9 cellular contexts compared by ENCODE assay signal in the genomic region with DNA sequence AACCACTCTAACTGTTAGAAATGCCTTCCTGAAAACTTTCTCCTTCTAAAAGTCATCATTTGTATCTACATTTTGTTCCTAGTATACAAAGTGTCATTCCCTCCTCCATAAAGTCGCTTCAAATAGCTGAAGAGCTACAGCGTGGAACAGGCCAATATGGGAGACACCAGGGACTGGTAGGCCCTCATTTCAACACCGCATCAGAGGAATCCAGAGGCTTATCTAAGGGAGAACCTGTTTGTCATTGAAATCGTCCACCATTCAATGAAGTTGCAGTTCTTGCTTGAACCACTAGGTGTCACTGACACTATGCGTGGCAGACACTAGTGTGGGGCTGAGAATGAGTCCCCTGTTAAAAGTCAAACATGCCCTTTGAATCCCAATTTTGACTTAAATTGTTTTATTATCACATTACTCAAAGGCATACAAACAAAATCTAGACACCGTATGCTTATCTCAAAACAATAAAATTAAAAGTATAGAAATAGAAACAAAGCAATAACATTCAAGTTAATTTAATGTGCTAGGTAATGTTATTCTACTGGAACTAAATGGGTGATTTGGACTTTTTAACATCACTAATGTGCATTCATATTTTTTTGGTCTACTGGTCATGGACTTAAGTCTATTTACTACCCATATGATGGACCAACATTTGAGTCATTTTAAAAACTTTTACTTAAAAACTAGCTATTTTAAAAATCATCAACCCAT.
A peak's percentile ranks its signal among the peaks of the same experiment; 100 is the strongest.
DNase-seq lines count a peak whose midpoint lies in the region; ATAC-seq, FAIRE-seq and TF ChIP-seq lines count a peak whose summit lies in the region.
"Had no signal": no experiment of that assay in that cellular context is flagged by ENCODE, and none has a peak within 500 bp of the region (broad histone marks: within the 10 kb centered on the region; RNA-seq: fewer than 3 reads in every experiment).

No MANE protein-coding gene starts in this region.

- CTCF ChIA-PET in activated CD4-positive, alpha-beta memory T cell treated with anti-CD3 and anti-CD28 coated beads for 36 hours (lab: Charles Lee) = interaction anchor here (0.7 to 2.7 kb wide), 16 partner anchors 9 to 474 kb away, joined by 3 to 22 read pairs (median 4); no protein-coding TSS in a partner anchor

- H3K4me3 Mint-ChIP-seq in CD14-positive monocyte (no peak overlapping the region), nephron progenitor cell (no peak overlapping the region)
- no peak overlapping the region for H3K4me3 Mint-ChIP-seq in activated CD4-positive, alpha-beta memory T cell treated with anti-CD3 and anti-CD28 coated beads for 36 hours

- H3K27ac Mint-ChIP-seq in CD14-positive monocyte (peak overlapping the region in 1 of 7 donors; percentile 7), nephron progenitor cell (no peak overlapping the region)
- no peak overlapping the region for H3K27ac Mint-ChIP-seq in activated CD4-positive, alpha-beta memory T cell treated with anti-CD3 and anti-CD28 coated beads for 36 hours

- peak; percentile 87 for FAIRE-seq in GM18507 (lab: Jason Lieb, UNC)

- H3K4me3 ChIP-seq in fibroblast of the aortic adventitia (ENCODE audit: low read depth, low read length) = no peak overlapping the region
- H3K4me3 ChIP-seq: SJSA1 had no signal

- ATAC-seq in HG03442 (IDR thresholded peaks at IDR 0.05; ENCODE audit: unreplicated experiment) (no peak), HG03095 (IDR thresholded peaks at IDR 0.05; ENCODE audit: unreplicated experiment) (no peak)

- H3K9me3 Mint-ChIP-seq in CD14-positive monocyte (no peaks in the 10 kb centered on the region), nephron progenitor cell (no peaks in the 10 kb centered on the region)
- H3K9me3 Mint-ChIP-seq in activated CD4-positive, alpha-beta memory T cell treated with anti-CD3 and anti-CD28 coated beads for 36 hours = no peaks in the 10 kb centered on the region

- H3K27me3 Mint-ChIP-seq in CD14-positive monocyte (ENCODE audit: low read depth in 3 of 3) (peaks cover 0 to 7% (median 5%) of the 10 kb centered on the region in 3 donors), nephron progenitor cell (ENCODE audit: low read depth, poor library complexity) (peaks cover 2% of the 10 kb centered on the region)
- H3K27me3 Mint-ChIP-seq in activated CD4-positive, alpha-beta memory T cell treated with anti-CD3 and anti-CD28 coated beads for 36 hours = peaks cover 2% of the 10 kb centered on the region

- H3K36me3 Mint-ChIP-seq in CD14-positive monocyte (no peaks in the 10 kb centered on the region), nephron progenitor cell (ENCODE audit: low read depth) (no peaks in the 10 kb centered on the region)
- H3K36me3 Mint-ChIP-seq in activated CD4-positive, alpha-beta memory T cell treated with anti-CD3 and anti-CD28 coated beads for 36 hours = no peaks in the 10 kb centered on the region

- peak; percentile 96 for TF ChIP-seq CTCF in CD14-positive monocyte (IDR thresholded peaks at IDR 0.05)
- TF ChIP-seq CTCF in fibroblast of the aortic adventitia (IDR thresholded peaks at IDR 0.05; ENCODE audit: insufficient read depth, low read length) = peak; percentile 87
- peak; percentile 91 for TF ChIP-seq CTCF in nephron progenitor cell (IDR thresholded peaks at IDR 0.05)

- peaks cover 16% of the 10 kb centered on the region for H3K4me1 Mint-ChIP-seq in CD14-positive monocyte
- H3K4me1 Mint-ChIP-seq in activated CD4-positive, alpha-beta memory T cell treated with anti-CD3 and anti-CD28 coated beads for 36 hours (ENCODE audit: low read depth) = no peaks in the 10 kb centered on the region
- no peaks in the 10 kb centered on the region for H3K4me1 Mint-ChIP-seq in nephron progenitor cell

- DNase-seq in CD14-positive monocyte (ENCODE audit: low spot score) (no peak), GM18507 (ENCODE audit: extremely low spot score, insufficient read length, low read depth) (no peak), NCI-H2107 (lab: John Stamatoyannopoulos, UW) (peak; percentile 16), fibroblast of the aortic adventitia (ENCODE audit: low read depth) (peak; percentile 70), nephron progenitor cell (peak; percentile 56)
- DNase-seq in activated CD4-positive, alpha-beta memory T cell treated with anti-CD3 and anti-CD28 coated beads for 36 hours = peak; percentile 36

- intact Hi-C loops in CD14-positive monocyte (cut with micrococcal nuclease) = loop anchor here in 1 of 2 donors (10.0 kb wide), 1 partner anchor 175 kb away; no protein-coding TSS in a partner anchor
- intact Hi-C loops in activated CD4-positive, alpha-beta memory T cell treated with anti-CD3 and anti-CD28 coated beads for 36 hours (cut with micrococcal nuclease) = loop anchor here (2.0 to 5.0 kb wide), 2 partner anchors 119 to 168 kb away; no protein-coding TSS in a partner anchor

- POLR2A ChIA-PET in activated CD4-positive, alpha-beta memory T cell treated with anti-CD3 and anti-CD28 coated beads for 36 hours (lab: Charles Lee) = no interaction called here

Comparison
In these comparisons a context has a peak if more than half of its experiments do, and no peak if none do; other contexts are left out.
1. DNase-seq: peak in NCI-H2107 (single experiment), activated CD4-positive, alpha-beta memory T cell treated with anti-CD3 and anti-CD28 coated beads for 36 hours (single experiment), fibroblast of the aortic adventitia (single experiment) and nephron progenitor cell (single experiment); none in CD14-positive monocyte (single experiment) and GM18507 (single experiment).
2. Peak in every context shown above with its lines, with median percentiles within 50 percentile points of each other: CTCF ChIP-seq.